In the genomic region with DNA sequence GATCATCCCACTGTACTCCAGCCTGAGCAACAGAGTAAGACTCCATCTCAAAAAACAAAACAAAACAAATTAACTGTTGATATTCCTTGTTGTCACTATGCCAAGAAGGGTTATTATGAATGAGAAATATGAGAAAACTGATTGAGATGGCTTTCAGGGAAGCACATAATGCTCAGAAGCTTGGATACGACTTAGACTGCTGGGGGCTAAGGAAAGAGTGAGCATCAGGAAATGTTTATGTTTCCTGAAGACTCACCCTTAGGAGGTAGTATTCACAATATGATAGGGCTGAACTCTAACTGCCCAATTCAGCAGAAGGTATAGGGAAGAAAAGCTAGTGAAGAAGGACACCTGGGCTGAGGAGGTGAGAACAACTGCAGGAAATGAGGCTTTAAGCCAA, we compare ENCODE assay signal across 15 cellular contexts. TPM values are rescaled to one million over a fixed set of nuclear protein-coding genes. Genes with fewer than 3 reads are reported as not detected.
"Had no signal": no experiment of that assay in that cellular context is flagged by ENCODE, and none has a peak within 500 bp of the region (broad histone marks: within the 10 kb centered on the region; RNA-seq: fewer than 3 reads in every experiment).

No MANE protein-coding gene starts in this region.

- H3K9me3 Mint-ChIP-seq: stimulated activated naive B cell treated with anti-CD40 and anti-IgM and Interleukin-4, amounts not matched to agents 10 μg/mL and 1 μg/mL and 100 μg/mL, for 72 hours had no signal

- H3K27ac ChIP-seq: ascending aorta, lower lobe of right lung, uterus had no signal

- H3K36me3 Mint-ChIP-seq: stimulated activated naive B cell treated with anti-CD40 and anti-IgM and Interleukin-4, amounts not matched to agents 10 μg/mL and 1 μg/mL and 100 μg/mL, for 72 hours had no signal

- H3K9me3 ChIP-seq: ascending aorta, esophagus squamous epithelium, lower lobe of right lung, transverse colon, uterus had no signal

- H3K36me3 ChIP-seq: ascending aorta, esophagus squamous epithelium, lower lobe of right lung, transverse colon, uterus had no signal

- H3K4me1 ChIP-seq: ascending aorta, lower lobe of right lung, uterus had no signal

- H3K27ac Mint-ChIP-seq: stimulated activated naive B cell treated with anti-CD40 and anti-IgM and Interleukin-4, amounts not matched to agents 10 μg/mL and 1 μg/mL and 100 μg/mL, for 72 hours had no signal

- H3K27me3 ChIP-seq: ascending aorta, esophagus squamous epithelium, transverse colon, uterus had no signal

- DNase-seq: activated CD4-positive, alpha-beta T cell treated with anti-CD3 and anti-CD28 coated beads, Interleukin-2, amount 50 U/mL, for 1 hour; activated gamma-delta T cell treated with Interleukin-2 at 50 U/mL for 16 hours; cortex of kidney; effector CD4-positive, alpha-beta T cell; esophagus squamous epithelium; left cardiac atrium; lower lobe of right lung; occipital lobe; posterior cingulate gyrus; stimulated activated naive B cell treated with anti-CD40 and anti-IgM and Interleukin-4, amounts not matched to agents 10 μg/mL and 1 μg/mL and 100 μg/mL, for 72 hours; T1000; transverse colon; uterus had no signal

- H3K4me3 ChIP-seq: ascending aorta, transverse colon, uterus had no signal

- ATAC-seq: left cardiac atrium, lower lobe of right lung had no signal

RNA-seq across cellular contexts. Expression of gene STYK1, which starts 6.3 kb away (rescaled TPM):
- total RNA-seq: mesenteric fat pad had no signal
